Comparison of ENCODE assay signal across 13 cellular contexts in genomic region chr15:47737424-47737823, GRCh38. TPM values are rescaled to one million over a fixed set of nuclear protein-coding genes. Genes with fewer than 3 reads are reported as not detected.
"Had no signal": no experiment of that assay in that cellular context is flagged by ENCODE, and none has a peak within 500 bp of the region (broad histone marks: within the 10 kb centered on the region; RNA-seq: fewer than 3 reads in every experiment).

No MANE protein-coding gene starts in this region.

- H3K27ac ChIP-seq: colonic mucosa, ovary, skin epidermis, thyroid gland had no signal

- H3K27me3 ChIP-seq: colonic mucosa, ovary, thyroid gland had no signal

- ATAC-seq: activated CD8-positive, alpha-beta T cell treated with anti-CD3 and anti-CD28 coated beads, Interleukin-2, amount 10 ng/mL, durations not matched to agents 7 days and 5 days; activated naive CD8-positive, alpha-beta T cell treated with anti-CD3 and anti-CD28 coated beads, Interleukin-2, amount 50 U/mL, for 24 hours; left lobe of liver had no signal

- H3K4me1 ChIP-seq: colonic mucosa had no signal

- H3K4me3 ChIP-seq: colonic mucosa, ovary, skin epidermis, thyroid gland had no signal

- DNase-seq: activated CD4-positive, alpha-beta T cell treated with anti-CD3 and anti-CD28 coated beads for 4 hours; activated CD8-positive, alpha-beta memory T cell treated with anti-CD3 and anti-CD28 coated beads, Interleukin-2, amount 50 U/mL, for 48 hours; activated CD8-positive, alpha-beta T cell treated with anti-CD3 and anti-CD28 coated beads, Interleukin-2, amount 10 ng/mL, durations not matched to agents 7 days and 5 days; activated naive CD4-positive, alpha-beta T cell treated with Interleukin-2 at 50 U/mL for 16 hours; activated naive CD8-positive, alpha-beta T cell treated with anti-CD3 and anti-CD28 coated beads, Interleukin-2, amount 50 U/mL, for 24 hours; colonic mucosa; glutamatergic neuron; ovary; T-helper 1 cell; thyroid gland had no signal

- FAIRE-seq: endothelial cell of umbilical vein had no signal

- H3K9me3 ChIP-seq: colonic mucosa, ovary, thyroid gland had no signal

- H3K36me3 ChIP-seq: colonic mucosa, ovary, thyroid gland had no signal

RNA-seq across cellular contexts. Expression of gene SEMA6D, which starts 20.1 kb away (rescaled TPM):
- total RNA-seq: activated CD8-positive, alpha-beta T cell treated with anti-CD3 and anti-CD28 coated beads, Interleukin-2, amount 10 ng/mL, durations not matched to agents 7 days and 5 days had no signal
